ENCODE assay signal across 8 cellular contexts in the genomic region with DNA sequence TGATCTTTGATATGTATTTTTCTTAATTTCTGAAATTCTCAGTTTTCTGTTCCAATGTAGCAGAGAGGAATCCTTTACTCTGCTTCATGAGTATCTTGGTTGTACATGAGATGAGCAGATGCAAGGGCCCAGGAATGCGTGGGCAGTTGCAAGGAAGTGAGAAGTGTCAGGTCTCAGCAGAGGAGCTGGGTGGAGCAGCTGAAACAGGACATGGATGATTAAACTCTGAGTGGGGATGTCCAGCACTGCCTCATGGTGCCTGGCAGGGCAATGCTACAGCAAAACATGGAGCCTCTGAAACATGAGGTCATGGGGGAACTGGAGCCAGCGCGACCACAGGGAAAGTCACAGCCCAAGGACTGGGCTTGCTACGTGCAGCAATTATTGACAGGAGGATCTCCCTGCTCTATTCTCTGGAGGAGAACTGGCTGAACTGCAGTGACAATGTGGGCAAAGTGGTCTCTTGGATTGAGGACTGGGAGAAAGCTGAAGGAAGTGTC. TPM values are rescaled to one million over a fixed set of nuclear protein-coding genes. Genes with fewer than 3 reads are reported as not detected.
A peak's percentile ranks its signal among the peaks of the same experiment; 100 is the strongest.
DNase-seq lines count a peak whose midpoint lies in the region; ATAC-seq, FAIRE-seq and TF ChIP-seq lines count a peak whose summit lies in the region.

No MANE protein-coding gene starts in this region.

- SMC1A ChIA-PET in GM12878 (lab: Charles Lee; ENCODE audit: uncharacterized antibody, unreplicated experiment), result interaction anchor here (0.7 to 2.2 kb wide), 6 partner anchors 11 to 62 kb away, joined by 3 to 16 read pairs (median 4); partner anchors contain the start of gene TSEN15

- H3K27ac Mint-ChIP-seq in neural progenitor cell, result peak overlapping the region; percentile 76

- H3K4me2 ChIP-seq in GM12878 (ENCODE audit: control insufficient read depth, insufficient read depth) (peak overlapping the region; percentile 60), neural progenitor cell (no peak overlapping the region), MM.1S (ENCODE audit: low read depth, low read length) (no peak overlapping the region)

- no peaks in the 10 kb centered on the region for H3F3A ChIP-seq in neural progenitor cell (ENCODE audit: low read depth)
- H3F3A ChIP-seq in MM.1S (ENCODE audit: insufficient read depth, low read length), result no peaks in the 10 kb centered on the region

- H3K4me1 Mint-ChIP-seq in neural progenitor cell, result peaks cover 13% of the 10 kb centered on the region

- CTCF ChIA-PET in GM12878 (lab: Yijun Ruan, JAX), result interaction anchor here (1.9 kb wide), 1 partner anchor 74 kb away, joined by 6 read pairs; no protein-coding TSS in a partner anchor

- intact Hi-C loops in GM12878 (cut with micrococcal nuclease; ENCODE audit: unreplicated experiment), result loop anchor here (1.0 to 2.0 kb wide), 3 partner anchors 33 to 50 kb away; no protein-coding TSS in a partner anchor
- intact Hi-C loops in stomach (cut with DNase I; ENCODE audit: low total_unique reads), result no loop called here

- ATAC-seq in GM21381 (IDR thresholded peaks at IDR 0.05; ENCODE audit: unreplicated experiment), result peak; percentile 87
- peak; percentile 77 for ATAC-seq in HG03571 (IDR thresholded peaks at IDR 0.05; ENCODE audit: unreplicated experiment)
- peak; percentile 98 for ATAC-seq in GM12878

- no peaks in the 10 kb centered on the region for H3K27me3 Mint-ChIP-seq in neural progenitor cell (ENCODE audit: insufficient read depth, low read depth)

- BruUV-seq in GM12878 (replicated peaks; lab: Mats Ljungman, UMichigan), result no TSS peak

- TF ChIP-seq EP300 in GM12878 (IDR thresholded peaks at IDR 0.05; ENCODE audit: borderline replicate concordance in 1 of 2, control insufficient read depth in 1 of 2, low read depth in 2 of 2, low read length in 2 of 2) (peak in 1 of 2 experiments; percentile 32; a peak in 1 of 4 replicates), stomach (IDR thresholded peaks at IDR 0.05) (no peak)

- WGBS in GM12878 (ENCODE audit: insufficient coverage, insufficient replicate concordance, low lambda C conversion rate, missing lambda C conversion rate), result 0% methylated on average over 4 of the region's 4 CpGs
- 60 to 91% (median 78%) methylated on average over 4 of the region's 4 CpGs for WGBS in stomach, 5 donors

- peaks cover 4% of the 10 kb centered on the region for H3K9me3 Mint-ChIP-seq in neural progenitor cell

- H3K9ac ChIP-seq in GM12878 (ENCODE audit: control insufficient read depth, insufficient read depth, low read length) (no peak overlapping the region), neural progenitor cell (no peak overlapping the region), MM.1S (ENCODE audit: low read length) (no peak overlapping the region)

- DNase-seq in GM04504 (ENCODE audit: low read depth), result peak; percentile 73
- peak; percentile 83 for DNase-seq in GM12878 (ENCODE audit: low read depth, low spot score)
- DNase-seq in neural progenitor cell (ENCODE audit: low spot score), result no peak
- DNase-seq in NCI-H2227 (lab: John Stamatoyannopoulos, UW; ENCODE audit: unreplicated experiment), result no peak
- no peak for DNase-seq in MM.1S
- DNase-seq in stomach, result no peak

- RAD21 ChIA-PET in GM12878 (lab: Charles Lee; ENCODE audit: unreplicated experiment), result interaction anchor here (1.2 kb wide), 1 partner anchor 32 kb away, joined by 8 read pairs; no protein-coding TSS in a partner anchor

- H4K20me1 ChIP-seq in GM12878 (ENCODE audit: control insufficient read depth, insufficient read depth) (no peaks in the 10 kb centered on the region), neural progenitor cell (ENCODE audit: low read depth) (no peaks in the 10 kb centered on the region), MM.1S (ENCODE audit: insufficient read depth, low read length) (no peaks in the 10 kb centered on the region)

- H3K9me2 ChIP-seq in MM.1S (replicated peaks; ENCODE audit: insufficient read depth, low read length), result peaks cover 3% of the 10 kb centered on the region; the same call in 1 of the 2 replicates

- TF ChIP-seq RAD21 in GM12878 (IDR thresholded peaks at IDR 0.05; ENCODE audit: insufficient read depth, low read depth, low read length), result no peak

- in situ Hi-C loops in GM12878 (cut with MboI), result no loop called here

- H3K9me3 ChIP-seq in GM12878 (replicated peaks; ENCODE audit: control insufficient read depth, insufficient read depth, low read length) (no peaks in the 10 kb centered on the region; the same call in 2 of the 3 replicates), neural progenitor cell (ENCODE audit: low read depth) (no peaks in the 10 kb centered on the region), MM.1S (replicated peaks; ENCODE audit: insufficient read depth, low read length) (no peaks in the 10 kb centered on the region), stomach (no peaks in the 10 kb centered on the region)

- no peaks in the 10 kb centered on the region for H3K79me2 ChIP-seq in GM12878 (ENCODE audit: control insufficient read depth, insufficient read depth, low read length)
- no peaks in the 10 kb centered on the region for H3K79me2 ChIP-seq in neural progenitor cell (ENCODE audit: low read depth)
- H3K79me2 ChIP-seq in MM.1S (ENCODE audit: low read length), result no peaks in the 10 kb centered on the region

- H3K4me1 ChIP-seq in GM12878 (ENCODE audit: control insufficient read depth, insufficient read depth, low read length) (peaks cover 13% of the 10 kb centered on the region), neural progenitor cell (no peaks in the 10 kb centered on the region), MM.1S (ENCODE audit: low read length) (no peaks in the 10 kb centered on the region), stomach (peaks cover 0 to 25% (median 3%) of the 10 kb centered on the region in 4 donors)

- no peak overlapping the region for H3K4me3 Mint-ChIP-seq in neural progenitor cell

- no peak for TF ChIP-seq POLR2A in GM12878 (IDR thresholded peaks at IDR 0.05; ENCODE audit: low read depth, low read length)
- TF ChIP-seq POLR2A in stomach (IDR thresholded peaks at IDR 0.05), result no peak

- H3K36me3 Mint-ChIP-seq in neural progenitor cell, result peaks cover 4% of the 10 kb centered on the region

- TF ChIP-seq CTCF in GM12878 (IDR thresholded peaks at IDR 0.05 in 2 of 3, conservative IDR thresholded peaks at IDR 0.05 in 1 of 3; ENCODE audit: control insufficient read depth in 2 of 3, extremely low read depth in 1 of 3, insufficient read depth in 1 of 3, low read depth in 3 of 3, low read length in 3 of 3) (no peak), neural progenitor cell (IDR thresholded peaks at IDR 0.05) (no peak), MM.1S (IDR thresholded peaks at IDR 0.05; ENCODE audit: low read length) (no peak), stomach (IDR thresholded peaks at IDR 0.05) (no peak)

- H3K27ac ChIP-seq in GM12878 (ENCODE audit: control insufficient read depth, insufficient read depth) (no peak overlapping the region), neural progenitor cell (no peak overlapping the region), MM.1S (ENCODE audit: low read length) (no peak overlapping the region), stomach (no peak overlapping the region)

- POLR2A ChIA-PET in GM12878 (lab: Charles Lee), result no interaction called here

- H3K4me3 ChIP-seq in GM12878 (no peak overlapping the region), neural progenitor cell (no peak overlapping the region), MM.1S (ENCODE audit: low read length) (no peak overlapping the region), stomach (no peak overlapping the region)

- H3K36me3 ChIP-seq in GM12878 (ENCODE audit: control insufficient read depth in 2 of 2, insufficient read depth in 2 of 2, low read length in 1 of 2) (no peaks in the 10 kb centered on the region), neural progenitor cell (no peaks in the 10 kb centered on the region), MM.1S (replicated peaks; ENCODE audit: insufficient read depth, low read length) (no peaks in the 10 kb centered on the region), stomach (no peaks in the 10 kb centered on the region)

- FAIRE-seq in GM12878 (lab: Jason Lieb, UNC), result peak; percentile 88

- H2AFZ ChIP-seq in GM12878 (ENCODE audit: control insufficient read depth, low read depth, low read length), result no peak overlapping the region
- no peak overlapping the region for H2AFZ ChIP-seq in neural progenitor cell (replicated peaks)
- H2AFZ ChIP-seq in MM.1S (ENCODE audit: low read length), result no peak overlapping the region

- H3K27me3 ChIP-seq in GM12878 (replicated peaks in 1 of 2; ENCODE audit: control insufficient read depth in 2 of 2, insufficient read depth in 2 of 2, low read length in 1 of 2) (peaks cover 0 to 11% of the 10 kb centered on the region in 2 experiments; a peak in 1 of 4 replicates), neural progenitor cell (no peaks in the 10 kb centered on the region), MM.1S (replicated peaks; ENCODE audit: insufficient read depth, low read length) (no peaks in the 10 kb centered on the region), stomach (no peaks in the 10 kb centered on the region)

TF ChIP-seq in GM12878, 131 proteins besides CTCF, POLR2A, EP300 and RAD21 (continues in another document):
- TF ChIP-seq ASH2L (IDR thresholded peaks at IDR 0.05; ENCODE audit: borderline replicate concordance, low read depth), result no peak
- TF ChIP-seq TCF7 (IDR thresholded peaks at IDR 0.05; ENCODE audit: borderline replicate concordance), result no peak
- TF ChIP-seq ZBED1 (IDR thresholded peaks at IDR 0.05; ENCODE audit: borderline replicate concordance), result peak; percentile 52; the same call in 1 of the 2 replicates
- no peak for TF ChIP-seq FOXK2 (IDR thresholded peaks at IDR 0.05)
- peak; percentile 86 for TF ChIP-seq IRF4 (IDR thresholded peaks at IDR 0.05; ENCODE audit: low read depth, low read length)

RNA-seq across cellular contexts. Expression of gene COLGALT2, which starts 48.4 kb away (rescaled TPM):
- 2.6 and 2.9 TPM in 2 replicates for total RNA-seq in GM12878 (2013; cell fraction: nucleolus; rRNA removed)
- total RNA-seq in GM12878 (2014; rRNA removed), result 0.96 and 1.1 TPM in 2 replicates
- total RNA-seq in GM12878 (2014; rRNA removed; fragmentation: Illumina TruSeq; extraction: Trizol), result 0.81 and 1.1 TPM in 2 replicates
- total RNA-seq in GM12878 (2021), result 1.5 TPM in 2 replicates
- not detected for polyA plus RNA-seq in GM12878 (2011; ENCODE audit: low read depth)
- 0.24 and 0.31 TPM in 2 replicates for polyA plus RNA-seq in GM12878 (2011; rRNA removed)
- polyA plus RNA-seq in GM12878 (2011; cell fraction: cytosol; rRNA removed), result 0.27 and 0.39 TPM in 2 replicates
- polyA plus RNA-seq in GM12878 (2011; cell fraction: nucleus; rRNA removed), result 0.75 and 1.9 TPM in 2 replicates
- 0.08 TPM in 1 of 2 replicates, not detected in the other for polyA plus RNA-seq in GM12878 (2012)
- polyA plus RNA-seq in GM12878 (2014; fragmentation: Illumina TruSeq; extraction: Trizol), result 1.4 and 2.1 TPM in 2 replicates
- polyA plus RNA-seq in GM12878 (2014; fragmentation: Nextera tagmentation; extraction: Ambion mirVana), result under 1 TPM; 0.45 to 0.75 TPM
- 0.62 and 0.83 TPM in 2 replicates for polyA plus RNA-seq in GM12878 (2014; rRNA removed)
- under 1 TPM; 0.62 to 0.82 TPM for polyA plus RNA-seq in GM12878 (2016; fragmentation: Nextera tagmentation; extraction: Ambion mirVana)
- polyA minus RNA-seq in GM12878 (2011; rRNA and poly(A)+ RNA removed), result 0.15 and 0.59 TPM in 2 replicates
- polyA minus RNA-seq in GM12878 (2011; cell fraction: cytosol; rRNA and poly(A)+ RNA removed), result not detected in 2 replicates
- polyA minus RNA-seq in GM12878 (2011; cell fraction: nucleus; rRNA and poly(A)+ RNA removed), result 0.48 and 0.86 TPM in 2 replicates
- 11.6 and 12.7 TPM in 2 replicates for total RNA-seq in neural progenitor cell (ENCODE audit: low replicate concordance)
- 1 to 10 TPM in 2 of 5 donors, under 1 TPM in 2, not detected in 1; 0.45 to 3.5 (median 0.94) TPM for total RNA-seq in stomach
- under 1 TPM in 2 of 3 donors, not detected in 1; 0.31 to 0.95 TPM for polyA plus RNA-seq in stomach

Comparison
In these comparisons a context has a peak if more than half of its experiments do, and no peak if none do; other contexts are left out.
1. DNase-seq: peak in GM04504 (single experiment) and GM12878 (single experiment); none in neural progenitor cell (single experiment), NCI-H2227 (single experiment), MM.1S (single experiment) and stomach (single experiment).
2. Peak in every context shown above with its lines, with median percentiles within 50 percentile points of each other: ATAC-seq.